1 cellular context compared by ENCODE assay signal in the genomic region with DNA sequence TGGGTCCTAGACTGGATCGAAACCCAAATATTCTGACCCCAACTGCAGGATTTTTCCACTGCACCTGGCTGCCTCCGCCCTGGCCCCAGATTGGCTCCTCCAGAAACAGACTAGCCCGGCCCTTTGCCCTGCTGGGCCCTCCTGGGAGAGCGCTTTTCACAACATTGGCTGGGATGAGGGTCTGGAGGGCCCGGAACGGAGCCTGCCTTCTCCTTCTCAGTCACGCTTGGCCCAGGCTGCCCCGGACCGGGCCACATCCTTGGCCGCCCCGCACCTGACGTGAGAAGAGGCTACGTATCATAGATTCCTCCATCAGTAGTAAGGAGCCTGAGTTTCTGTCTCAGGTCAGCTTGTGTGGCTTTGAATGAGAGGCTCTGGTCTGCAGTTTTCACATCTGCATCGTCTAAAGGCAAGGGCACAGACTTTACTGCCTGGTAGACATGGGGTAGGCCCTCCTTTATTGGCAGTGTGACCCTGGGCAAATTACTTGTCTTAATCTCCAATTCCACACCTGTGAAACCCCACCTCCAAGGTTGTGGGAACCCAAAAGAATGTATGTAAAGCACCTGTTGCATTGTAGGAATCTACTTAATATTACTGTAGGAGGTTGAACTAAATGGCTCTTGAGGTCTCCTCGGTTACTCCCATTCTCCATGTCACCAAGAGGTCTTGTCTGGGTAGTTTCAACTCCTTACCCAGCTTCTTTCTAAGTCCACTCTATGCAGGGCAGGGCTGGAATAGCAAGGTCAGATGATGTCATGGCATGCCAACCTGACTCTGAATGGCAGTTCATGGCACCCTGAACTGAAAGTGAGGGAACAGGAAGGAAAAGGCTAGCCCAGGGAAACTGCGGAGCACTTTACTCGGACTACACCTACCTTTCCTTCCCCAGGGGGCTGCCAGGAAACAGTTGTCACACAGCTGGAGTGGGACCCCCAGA.
A peak's percentile ranks its signal among the peaks of the same experiment; 100 is the strongest.
TF ChIP-seq lines count a peak whose summit lies in the region.

No MANE protein-coding gene starts in this region.

TF ChIP-seq in HepG2, 621 proteins besides CTCF, POLR2A, EP300 and RAD21 (continued from another document and continues in another):
- TF ChIP-seq, protein P1, sequence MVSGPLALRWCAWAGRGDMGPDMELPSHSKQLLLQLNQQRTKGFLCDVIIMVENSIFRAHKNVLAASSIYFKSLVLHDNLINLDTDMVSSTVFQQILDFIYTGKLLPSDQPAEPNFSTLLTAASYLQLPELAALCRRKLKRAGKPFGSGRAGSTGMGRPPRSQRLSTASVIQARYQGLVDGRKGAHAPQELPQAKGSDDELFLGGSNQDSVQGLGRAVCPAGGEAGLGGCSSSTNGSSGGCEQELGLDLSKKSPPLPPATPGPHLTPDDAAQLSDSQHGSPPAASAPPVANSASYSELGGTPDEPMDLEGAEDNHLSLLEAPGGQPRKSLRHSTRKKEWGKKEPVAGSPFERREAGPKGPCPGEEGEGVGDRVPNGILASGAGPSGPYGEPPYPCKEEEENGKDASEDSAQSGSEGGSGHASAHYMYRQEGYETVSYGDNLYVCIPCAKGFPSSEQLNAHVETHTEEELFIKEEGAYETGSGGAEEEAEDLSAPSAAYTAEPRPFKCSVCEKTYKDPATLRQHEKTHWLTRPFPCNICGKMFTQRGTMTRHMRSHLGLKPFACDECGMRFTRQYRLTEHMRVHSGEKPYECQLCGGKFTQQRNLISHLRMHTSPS (CRISPR knock-in tag; IDR thresholded peaks at IDR 0.05; ENCODE audit: low read depth) = peak; percentile 71
- TF ChIP-seq, protein P2, sequence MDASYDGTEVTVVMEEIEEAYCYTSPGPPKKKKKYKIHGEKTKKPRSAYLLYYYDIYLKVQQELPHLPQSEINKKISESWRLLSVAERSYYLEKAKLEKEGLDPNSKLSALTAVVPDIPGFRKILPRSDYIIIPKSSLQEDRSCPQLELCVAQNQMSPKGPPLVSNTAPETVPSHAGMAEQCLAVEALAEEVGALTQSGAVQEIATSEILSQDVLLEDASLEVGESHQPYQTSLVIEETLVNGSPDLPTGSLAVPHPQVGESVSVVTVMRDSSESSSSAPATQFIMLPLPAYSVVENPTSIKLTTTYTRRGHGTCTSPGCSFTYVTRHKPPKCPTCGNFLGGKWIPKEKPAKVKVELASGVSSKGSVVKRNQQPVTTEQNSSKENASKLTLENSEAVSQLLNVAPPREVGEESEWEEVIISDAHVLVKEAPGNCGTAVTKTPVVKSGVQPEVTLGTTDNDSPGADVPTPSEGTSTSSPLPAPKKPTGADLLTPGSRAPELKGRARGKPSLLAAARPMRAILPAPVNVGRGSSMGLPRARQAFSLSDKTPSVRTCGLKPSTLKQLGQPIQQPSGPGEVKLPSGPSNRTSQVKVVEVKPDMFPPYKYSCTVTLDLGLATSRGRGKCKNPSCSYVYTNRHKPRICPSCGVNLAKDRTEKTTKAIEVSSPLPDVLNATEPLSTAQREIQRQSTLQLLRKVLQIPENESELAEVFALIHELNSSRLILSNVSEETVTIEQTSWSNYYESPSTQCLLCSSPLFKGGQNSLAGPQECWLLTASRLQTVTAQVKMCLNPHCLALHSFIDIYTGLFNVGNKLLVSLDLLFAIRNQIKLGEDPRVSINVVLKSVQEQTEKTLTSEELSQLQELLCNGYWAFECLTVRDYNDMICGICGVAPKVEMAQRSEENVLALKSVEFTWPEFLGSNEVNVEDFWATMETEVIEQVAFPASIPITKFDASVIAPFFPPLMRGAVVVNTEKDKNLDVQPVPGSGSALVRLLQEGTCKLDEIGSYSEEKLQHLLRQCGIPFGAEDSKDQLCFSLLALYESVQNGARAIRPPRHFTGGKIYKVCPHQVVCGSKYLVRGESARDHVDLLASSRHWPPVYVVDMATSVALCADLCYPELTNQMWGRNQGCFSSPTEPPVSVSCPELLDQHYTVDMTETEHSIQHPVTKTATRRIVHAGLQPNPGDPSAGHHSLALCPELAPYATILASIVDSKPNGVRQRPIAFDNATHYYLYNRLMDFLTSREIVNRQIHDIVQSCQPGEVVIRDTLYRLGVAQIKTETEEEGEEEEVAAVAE (CRISPR knock-in tag; IDR thresholded peaks at IDR 0.05; ENCODE audit: borderline replicate concordance) = no peak; the same call in 1 of the 2 replicates
- TF ChIP-seq, protein P3, sequence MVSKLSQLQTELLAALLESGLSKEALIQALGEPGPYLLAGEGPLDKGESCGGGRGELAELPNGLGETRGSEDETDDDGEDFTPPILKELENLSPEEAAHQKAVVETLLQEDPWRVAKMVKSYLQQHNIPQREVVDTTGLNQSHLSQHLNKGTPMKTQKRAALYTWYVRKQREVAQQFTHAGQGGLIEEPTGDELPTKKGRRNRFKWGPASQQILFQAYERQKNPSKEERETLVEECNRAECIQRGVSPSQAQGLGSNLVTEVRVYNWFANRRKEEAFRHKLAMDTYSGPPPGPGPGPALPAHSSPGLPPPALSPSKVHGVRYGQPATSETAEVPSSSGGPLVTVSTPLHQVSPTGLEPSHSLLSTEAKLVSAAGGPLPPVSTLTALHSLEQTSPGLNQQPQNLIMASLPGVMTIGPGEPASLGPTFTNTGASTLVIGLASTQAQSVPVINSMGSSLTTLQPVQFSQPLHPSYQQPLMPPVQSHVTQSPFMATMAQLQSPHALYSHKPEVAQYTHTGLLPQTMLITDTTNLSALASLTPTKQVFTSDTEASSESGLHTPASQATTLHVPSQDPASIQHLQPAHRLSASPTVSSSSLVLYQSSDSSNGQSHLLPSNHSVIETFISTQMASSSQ (IDR thresholded peaks at IDR 0.05; ENCODE audit: low read depth) = no peak
- TF ChIP-seq, protein P3 (CRISPR knock-in tag; IDR thresholded peaks at IDR 0.05; ENCODE audit: borderline replicate concordance) = 0 out of 2 replicates have a peak, but pooled peaks have one; percentile 37
- TF ChIP-seq ZNF138 (CRISPR knock-in tag; IDR thresholded peaks at IDR 0.05; ENCODE audit: low read depth) (0 out of 2 replicates have a peak, but pooled peaks have one; percentile 6), ZNF550 (CRISPR knock-in tag; IDR thresholded peaks at IDR 0.05; ENCODE audit: borderline replicate concordance) (peak; percentile 85; the same call in 1 of the 2 replicates), TAF1 (CRISPR knock-in tag; IDR thresholded peaks at IDR 0.05) (peak; percentile 41; the same call in 1 of the 2 replicates), ARID2 (CRISPR knock-in tag; IDR thresholded peaks at IDR 0.05; ENCODE audit: borderline replicate concordance) (peak; percentile 91; the same call in 1 of the 2 replicates), IKZF4 (CRISPR knock-in tag; IDR thresholded peaks at IDR 0.05; ENCODE audit: borderline replicate concordance, low read depth, not compliant biosample characterization) (peak; percentile 69), SP4 (CRISPR knock-in tag; IDR thresholded peaks at IDR 0.05) (peak; percentile 13; the same call in 1 of the 2 replicates), ZNF768 (CRISPR knock-in tag; IDR thresholded peaks at IDR 0.05) (peak; percentile 66), KLF9 (CRISPR knock-in tag; IDR thresholded peaks at IDR 0.05; ENCODE audit: low read depth) (no peak), BORCS8-MEF2B (CRISPR knock-in tag; IDR thresholded peaks at IDR 0.05) (0 out of 2 replicates have a peak, but pooled peaks have one; percentile 31), SAP130 (CRISPR knock-in tag; IDR thresholded peaks at IDR 0.05; ENCODE audit: low read depth) (no peak), NAIF1 (CRISPR knock-in tag; IDR thresholded peaks at IDR 0.05; ENCODE audit: borderline replicate concordance) (0 out of 2 replicates have a peak, but pooled peaks have one; percentile 37), CBX1 (IDR thresholded peaks at IDR 0.05; ENCODE audit: low read depth) (no peak), SETDB1 (CRISPR knock-in tag; IDR thresholded peaks at IDR 0.05; ENCODE audit: borderline replicate concordance) (0 out of 2 replicates have a peak, but pooled peaks have one; percentile 20), SOX13 (IDR thresholded peaks at IDR 0.05) (no peak), SOX13 (CRISPR knock-in tag; conservative IDR thresholded peaks at IDR 0.05 in 1 of 2, IDR thresholded peaks at IDR 0.05 in 1 of 2) (no peak), HNF4A (CRISPR knock-in tag; IDR thresholded peaks at IDR 0.05) (peak; percentile 4; the same call in 1 of the 2 replicates), PBX3 (CRISPR knock-in tag; IDR thresholded peaks at IDR 0.05; ENCODE audit: borderline replicate concordance) (no peak), ZNF567 (CRISPR knock-in tag; IDR thresholded peaks at IDR 0.05; ENCODE audit: borderline replicate concordance) (peak; percentile 66; the same call in 1 of the 2 replicates), ZNF17 (CRISPR knock-in tag; IDR thresholded peaks at IDR 0.05) (no peak), POLR2AphosphoS2 (IDR thresholded peaks at IDR 0.05; ENCODE audit: low read depth, low read length) (0 out of 2 replicates have a peak, but pooled peaks have one; percentile 36), ZNF501 (CRISPR knock-in tag; IDR thresholded peaks at IDR 0.05) (peak; percentile 84), ZNF350 (CRISPR knock-in tag; IDR thresholded peaks at IDR 0.05; ENCODE audit: borderline replicate concordance, low read depth) (peak; percentile 41), MLXIP (CRISPR knock-in tag; IDR thresholded peaks at IDR 0.05; ENCODE audit: borderline replicate concordance) (no peak), PHF8 (CRISPR knock-in tag; IDR thresholded peaks at IDR 0.05) (peak; percentile 69), ZNF878 (CRISPR knock-in tag; IDR thresholded peaks at IDR 0.05) (peak; percentile 83), IRF9 (CRISPR knock-in tag; IDR thresholded peaks at IDR 0.05; ENCODE audit: borderline replicate concordance) (no peak)
- TF ChIP-seq, protein P4, sequence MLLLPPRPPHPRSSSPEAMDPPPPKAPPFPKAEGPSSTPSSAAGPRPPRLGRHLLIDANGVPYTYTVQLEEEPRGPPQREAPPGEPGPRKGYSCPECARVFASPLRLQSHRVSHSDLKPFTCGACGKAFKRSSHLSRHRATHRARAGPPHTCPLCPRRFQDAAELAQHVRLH (CRISPR knock-in tag; IDR thresholded peaks at IDR 0.05; ENCODE audit: borderline replicate concordance, low read depth) = no peak
- TF ChIP-seq, protein P5, sequence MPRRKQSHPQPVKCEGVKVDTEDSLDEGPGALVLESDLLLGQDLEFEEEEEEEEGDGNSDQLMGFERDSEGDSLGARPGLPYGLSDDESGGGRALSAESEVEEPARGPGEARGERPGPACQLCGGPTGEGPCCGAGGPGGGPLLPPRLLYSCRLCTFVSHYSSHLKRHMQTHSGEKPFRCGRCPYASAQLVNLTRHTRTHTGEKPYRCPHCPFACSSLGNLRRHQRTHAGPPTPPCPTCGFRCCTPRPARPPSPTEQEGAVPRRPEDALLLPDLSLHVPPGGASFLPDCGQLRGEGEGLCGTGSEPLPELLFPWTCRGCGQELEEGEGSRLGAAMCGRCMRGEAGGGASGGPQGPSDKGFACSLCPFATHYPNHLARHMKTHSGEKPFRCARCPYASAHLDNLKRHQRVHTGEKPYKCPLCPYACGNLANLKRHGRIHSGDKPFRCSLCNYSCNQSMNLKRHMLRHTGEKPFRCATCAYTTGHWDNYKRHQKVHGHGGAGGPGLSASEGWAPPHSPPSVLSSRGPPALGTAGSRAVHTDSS (CRISPR knock-in tag; conservative IDR thresholded peaks at IDR 0.05) = no peak
